Comparison of ENCODE assay signal across 1 cellular context in genomic region chr15:43528542-43529007, GRCh38.
TF ChIP-seq lines count a peak whose summit lies in the region.

No MANE protein-coding gene starts in this region.

TF ChIP-seq in HepG2, 621 proteins besides CTCF, POLR2A, EP300 and RAD21:
- TF ChIP-seq ZNF672 (CRISPR knock-in tag; IDR thresholded peaks at IDR 0.05) (no peak), FOXO4 (CRISPR knock-in tag; conservative IDR thresholded peaks at IDR 0.05) (no peak), SMAD9 (CRISPR knock-in tag; IDR thresholded peaks at IDR 0.05) (no peak), ZKSCAN1 (IDR thresholded peaks at IDR 0.05; ENCODE audit: low read length) (no peak), ZNF615 (CRISPR knock-in tag; IDR thresholded peaks at IDR 0.05; ENCODE audit: borderline replicate concordance) (no peak), TOPORS (CRISPR knock-in tag; IDR thresholded peaks at IDR 0.05) (no peak), TRIM24 (CRISPR knock-in tag; IDR thresholded peaks at IDR 0.05) (no peak), DRAP1 (CRISPR knock-in tag; IDR thresholded peaks at IDR 0.05) (no peak), ZNF318 (CRISPR knock-in tag; IDR thresholded peaks at IDR 0.05) (no peak), SIN3B (IDR thresholded peaks at IDR 0.05; ENCODE audit: low read length) (no peak), RARA (CRISPR knock-in tag; IDR thresholded peaks at IDR 0.05) (no peak), ARNT2 (CRISPR knock-in tag; IDR thresholded peaks at IDR 0.05; ENCODE audit: low read depth) (no peak), ATF2 (CRISPR knock-in tag; IDR thresholded peaks at IDR 0.05) (no peak), ZNF235 (CRISPR knock-in tag; IDR thresholded peaks at IDR 0.05; ENCODE audit: borderline replicate concordance) (no peak), KDM4B (CRISPR knock-in tag; IDR thresholded peaks at IDR 0.05) (no peak)
